Comparison of ENCODE assay signal across 8 cellular contexts in genomic region chr10:69278446-69278963, GRCh38. TPM values are rescaled to one million over a fixed set of nuclear protein-coding genes. Genes with fewer than 3 reads are reported as not detected.
DNase-seq lines count a peak whose midpoint lies in the region; ATAC-seq and TF ChIP-seq lines count a peak whose summit lies in the region.

HK1 (plus strand) TSS chr10:69278496.

- H2AFZ ChIP-seq in PC-9 = no peak within 1 kb of the TSS

- H3K9me3 ChIP-seq in PC-9 (ENCODE audit: insufficient read depth, low read depth) (0 out of 2 replicates have a peak, but pooled peaks cover 4% of the 10 kb centered on the region), esophagus muscularis mucosa (no peaks in the 10 kb centered on the region)

- H3F3A ChIP-seq in PC-9 (ENCODE audit: insufficient read depth, low read depth) = no peaks in the 10 kb centered on the region

- H3K9me3 Mint-ChIP-seq in natural killer cell = no peaks in the 10 kb centered on the region

- H3K79me2 ChIP-seq in PC-9 (ENCODE audit: low read depth) = no peaks in the 10 kb centered on the region

- TF ChIP-seq EP300 in esophagus muscularis mucosa (IDR thresholded peaks at IDR 0.05) = no peak

- H3K27ac ChIP-seq in PC-9 = no peak within 1 kb of the TSS
- H3K27ac ChIP-seq in esophagus muscularis mucosa (replicated peaks in 1 of 4) = no peak within 1 kb of the TSS

- DNase-seq in Ammon's horn (ENCODE audit: low spot score) (peak; percentile 23), PC-9 (no peak), esophagus muscularis mucosa (ENCODE audit: extremely low spot score) (no peak), natural killer cell (no peak), superior temporal gyrus (ENCODE audit: extremely low spot score) (no peak), HuH-7.5 (ENCODE audit: low spot score) (no peak)
- no peak for DNase-seq in activated CD4-positive, CD25-positive, alpha-beta regulatory T cell (lab: John Stamatoyannopoulos, UW)

- no peak within 1 kb of the TSS for H3K4me3 Mint-ChIP-seq in natural killer cell

- no peaks in the 10 kb centered on the region for H3K9me2 ChIP-seq in PC-9 (ENCODE audit: insufficient read depth)

- TF ChIP-seq POLR2A in esophagus muscularis mucosa (IDR thresholded peaks at IDR 0.05; ENCODE audit: low read depth) = no peak

- no peak within 1 kb of the TSS for H3K27ac Mint-ChIP-seq in natural killer cell

- no peaks in the 10 kb centered on the region for H3K4me1 Mint-ChIP-seq in natural killer cell

- no peaks in the 10 kb centered on the region for H3K36me3 ChIP-seq in PC-9 (ENCODE audit: low read depth)
- H3K36me3 ChIP-seq in esophagus muscularis mucosa = no peaks in the 10 kb centered on the region

- no peak for ATAC-seq in natural killer cell
- no peak for ATAC-seq in HG03045 (IDR thresholded peaks at IDR 0.05; ENCODE audit: unreplicated experiment)

- BruUV-seq in PC-9 (replicated peaks; lab: Mats Ljungman, UMichigan) = no TSS peak

- H3K27me3 ChIP-seq in PC-9 (ENCODE audit: insufficient read depth, low read depth) = no peaks in the 10 kb centered on the region
- H3K27me3 ChIP-seq in esophagus muscularis mucosa = no peaks in the 10 kb centered on the region

- TF ChIP-seq CTCF in PC-9 (conservative IDR thresholded peaks at IDR 0.05) (no peak), esophagus muscularis mucosa (IDR thresholded peaks at IDR 0.05) (no peak), natural killer cell (IDR thresholded peaks at IDR 0.05) (no peak)

- POLR2A ChIA-PET in PC-9 (lab: Charles Lee; ENCODE audit: unreplicated experiment) = interaction anchor here (0.7 kb wide), 1 partner anchor 84 kb away, joined by 3 read pairs; no protein-coding TSS in a partner anchor

- CTCF ChIA-PET in PC-9 (lab: Charles Lee) = interaction anchor here (1.4 kb wide), 1 partner anchor 11 kb away, joined by 8 read pairs; no protein-coding TSS in a partner anchor

- intact Hi-C loops in PC-9 (cut with micrococcal nuclease; ENCODE audit: unreplicated experiment) = no loop called here
- intact Hi-C loops in esophagus muscularis mucosa (cut with DNase I) = no loop called here
- intact Hi-C loops in natural killer cell (cut with micrococcal nuclease) = no loop called here

- H3K4me3 ChIP-seq in PC-9 (no peak within 1 kb of the TSS), esophagus muscularis mucosa (no peak within 1 kb of the TSS)

- no peak within 1 kb of the TSS for H3K4me2 ChIP-seq in PC-9

- H3K36me3 Mint-ChIP-seq in natural killer cell = no peaks in the 10 kb centered on the region

- H3K27me3 Mint-ChIP-seq in natural killer cell (ENCODE audit: low read depth in 2 of 2) = peaks cover 6 to 15% of the 10 kb centered on the region in 2 donors

- 56% methylated on average over 11 of the region's 11 CpGs for WGBS in esophagus muscularis mucosa

- H3K4me1 ChIP-seq in PC-9 (replicated peaks; ENCODE audit: insufficient read depth) (no peaks in the 10 kb centered on the region), esophagus muscularis mucosa (peaks cover 0 to 5% (median 0%) of the 10 kb centered on the region in 4 donors)

- no peaks in the 10 kb centered on the region for H4K20me1 ChIP-seq in PC-9 (ENCODE audit: insufficient read depth)

RNA-seq across cellular contexts. Expression of gene HK1, which starts in this region (rescaled TPM):
- 128 and 140 TPM in 2 replicates for total RNA-seq in PC-9 (2021)
- 100 to 1,000 TPM; 114 to 188 (median 151) TPM for total RNA-seq in esophagus muscularis mucosa
- 10 to 100 TPM; 58.4 to 72.6 (median 69.5) TPM for total RNA-seq in natural killer cell
